ENCODE assay signal across 6 cellular contexts in the genomic region with DNA sequence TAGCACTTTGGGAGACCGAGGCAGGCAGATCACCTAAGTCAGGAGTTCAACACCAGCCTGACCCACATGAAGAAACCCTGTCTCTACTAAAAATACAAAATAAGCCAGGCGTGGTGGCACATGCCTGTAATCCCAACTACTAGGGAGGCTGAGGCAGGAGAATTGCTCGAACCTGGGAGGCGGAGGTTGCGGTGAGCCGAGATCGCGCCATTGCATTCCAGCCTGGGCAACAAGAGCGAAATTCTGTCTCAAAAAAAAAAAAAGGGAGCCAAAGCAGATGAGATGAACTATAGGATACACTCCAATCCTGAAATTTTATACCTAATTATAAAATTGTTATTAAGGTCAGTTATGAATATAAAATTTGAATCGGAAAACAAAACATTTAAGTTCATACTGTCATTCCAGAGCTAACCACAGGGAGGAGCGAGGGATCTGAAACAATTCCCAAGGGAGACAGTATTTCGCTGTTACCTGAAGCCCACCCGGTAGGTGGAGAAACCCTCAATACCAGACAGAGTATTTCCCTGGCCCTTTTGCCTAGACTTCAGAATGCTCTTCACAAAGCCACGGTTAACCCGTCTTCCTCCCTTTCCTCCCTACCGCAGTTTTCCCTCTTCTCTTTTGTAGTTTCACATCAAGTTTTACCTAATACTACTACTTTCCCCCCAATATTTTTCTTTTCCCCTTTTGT. TPM values are rescaled to one million over a fixed set of nuclear protein-coding genes. Genes with fewer than 3 reads are reported as not detected.
DNase-seq lines count a peak whose midpoint lies in the region; TF ChIP-seq lines count a peak whose summit lies in the region.

No MANE protein-coding gene starts in this region.

- peak overlapping the region; percentile 76 for H3K27ac ChIP-seq in ACC112 (ENCODE audit: low read depth, low read length)
- H3K27ac ChIP-seq in urinary bladder (ENCODE audit: low read depth), result no peak overlapping the region

- no peaks in the 10 kb centered on the region for H3K36me3 ChIP-seq in ACC112 (ENCODE audit: insufficient read depth, low read length)
- H3K36me3 ChIP-seq in urinary bladder (ENCODE audit: insufficient read depth), result peaks cover 2% of the 10 kb centered on the region

- peaks cover 61% of the 10 kb centered on the region for H3K79me2 ChIP-seq in ACC112 (ENCODE audit: control insufficient read depth, insufficient read depth, low read length, unreplicated experiment)

- no peak overlapping the region for H2AFZ ChIP-seq in ACC112 (ENCODE audit: low read length, unreplicated experiment)

- no peaks in the 10 kb centered on the region for H3K27me3 ChIP-seq in ACC112 (ENCODE audit: insufficient read depth, low read length)

- DNase-seq in HEK293T (ENCODE audit: extremely low spot score) (peak; percentile 59), SK-N-DZ (ENCODE audit: low spot score) (peak; percentile 74), iPS DF 19.7 (ENCODE audit: low read depth, low spot score) (peak; percentile 54), ureter (ENCODE audit: low spot score) (no peak)

- POLR2A ChIA-PET in HEK293T (lab: Yijun Ruan, JAX), result interaction anchor here (0.6 to 5.4 kb wide), 2 partner anchors 22 to 163 kb away, joined by 4 to 135 read pairs; partner anchors contain the start of gene NRBP1

- H3K4me1 ChIP-seq in ACC112 (ENCODE audit: control insufficient read depth, insufficient read depth, low read length, unreplicated experiment) (peaks cover 6% of the 10 kb centered on the region), urinary bladder (ENCODE audit: insufficient read depth) (peaks cover 1% of the 10 kb centered on the region)

- WGBS in urinary bladder, result 53% methylated on average over 16 of the region's 16 CpGs

- CTCF ChIA-PET in HEK293T (lab: Yijun Ruan, JAX), result interaction anchor here (0.6 to 3.0 kb wide), 4 partner anchors 21 to 108 kb away, joined by 3 to 12 read pairs (median 4); partner anchors contain the start of gene NRBP1

- H3K4me3 ChIP-seq in ACC112 (ENCODE audit: low read depth, low read length), result peak overlapping the region; percentile 97
- H3K4me3 ChIP-seq in urinary bladder (ENCODE audit: low read depth, low read length), result peak overlapping the region; percentile 11

TF ChIP-seq in HEK293T, 16 proteins besides CTCF, POLR2A, EP300 and RAD21:
- TF ChIP-seq L3MBTL2 (conservative IDR thresholded peaks at IDR 0.05) (no peak), CTBP1 (IDR thresholded peaks at IDR 0.05; ENCODE audit: borderline replicate concordance) (peak; percentile 57; the same call in 1 of the 2 replicates)

RNA-seq across cellular contexts. Expression of gene PPM1G, which starts 1.4 kb away (rescaled TPM):
- 124 and 127 TPM in 2 replicates for polyA plus RNA-seq in SK-N-DZ (2014; cell fraction: cytosol; rRNA removed)
- polyA plus RNA-seq in SK-N-DZ (2014; cell fraction: nucleus; rRNA removed), result 55.6 and 71.4 TPM in 2 replicates
- total RNA-seq in urinary bladder (30.0 TPM), ureter (61.7 TPM)
- polyA plus RNA-seq in urinary bladder, result 65.5 TPM

RNA-seq across cellular contexts. Expression of gene NRBP1, which starts 20.5 kb away (rescaled TPM):
- polyA plus RNA-seq in SK-N-DZ (2014; cell fraction: cytosol; rRNA removed), result 28.0 and 32.1 TPM in 2 replicates
- 44.1 and 52.2 TPM in 2 replicates for polyA plus RNA-seq in SK-N-DZ (2014; cell fraction: nucleus; rRNA removed)
- total RNA-seq in urinary bladder (87.7 TPM), ureter (71.7 TPM)
- polyA plus RNA-seq in urinary bladder, result 113 TPM

RNA-seq across cellular contexts. Expression of gene ZNF513, which starts 27.4 kb away (rescaled TPM):
- polyA plus RNA-seq in SK-N-DZ (2014; cell fraction: cytosol; rRNA removed), result 2.5 and 10.9 TPM in 2 replicates
- polyA plus RNA-seq in SK-N-DZ (2014; cell fraction: nucleus; rRNA removed), result 11.3 and 12.7 TPM in 2 replicates
- total RNA-seq in urinary bladder (6.1 TPM), ureter (39.3 TPM)
- 19.9 TPM for polyA plus RNA-seq in urinary bladder

RNA-seq across cellular contexts. Expression of gene KRTCAP3, which starts 34.2 kb away (rescaled TPM):
- not detected in 2 replicates for polyA plus RNA-seq in SK-N-DZ (2014; cell fraction: cytosol; rRNA removed)
- 8.6 and 9.3 TPM in 2 replicates for polyA plus RNA-seq in SK-N-DZ (2014; cell fraction: nucleus; rRNA removed)
- total RNA-seq in urinary bladder (2.5 TPM), ureter (52.9 TPM)
- polyA plus RNA-seq in urinary bladder, result 12.7 TPM

RNA-seq across cellular contexts. Expression of gene SNX17, which starts 37.5 kb away (rescaled TPM):
- 52.2 and 64.9 TPM in 2 replicates for polyA plus RNA-seq in SK-N-DZ (2014; cell fraction: cytosol; rRNA removed)
- 44.1 and 49.8 TPM in 2 replicates for polyA plus RNA-seq in SK-N-DZ (2014; cell fraction: nucleus; rRNA removed)
- total RNA-seq in urinary bladder, result 69.8 TPM
- polyA plus RNA-seq in urinary bladder, result 105 TPM
- 102 TPM for total RNA-seq in ureter
